ENCODE assay signal across 8 cellular contexts in the genomic region with DNA sequence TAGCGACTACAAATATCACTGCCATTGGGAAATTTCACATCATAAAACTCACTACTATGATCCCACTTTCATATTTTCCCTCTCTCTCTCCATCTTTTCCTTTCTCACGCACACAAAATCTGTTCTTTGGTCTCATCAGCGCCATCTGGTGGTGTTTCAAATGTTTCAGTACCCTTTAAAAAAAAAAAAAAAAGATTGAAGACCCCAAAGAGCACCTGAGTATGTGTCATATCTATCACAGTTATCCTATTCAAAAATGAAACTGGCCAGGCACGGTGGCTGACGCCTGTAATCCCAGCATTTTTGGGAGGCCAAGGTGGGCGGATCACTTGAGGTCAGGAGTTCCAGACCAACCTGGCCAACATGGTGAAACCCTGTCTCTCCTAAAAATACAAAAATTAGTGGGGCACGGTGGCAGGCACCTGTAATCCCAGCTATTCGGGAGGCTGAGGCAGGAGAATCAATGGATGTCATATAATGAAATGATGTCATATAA.
DNase-seq lines count a peak whose midpoint lies in the region; ATAC-seq and TF ChIP-seq lines count a peak whose summit lies in the region.

No MANE protein-coding gene starts in this region.

- no peaks in the 10 kb centered on the region for H3K36me3 ChIP-seq in heart left ventricle
- H3K36me3 ChIP-seq in mesenchymal stem cell (ENCODE audit: control insufficient read depth in 1 of 2, insufficient read depth in 2 of 2, low read depth in 1 of 2, low read length in 2 of 2), result no peaks in the 10 kb centered on the region

- no peak overlapping the region for H2AK5ac ChIP-seq in mesenchymal stem cell (ENCODE audit: low read length, severe bottlenecking)

- no peak overlapping the region for H3K23ac ChIP-seq in mesenchymal stem cell (ENCODE audit: low read length in 2 of 2)

- H3K4ac ChIP-seq in mesenchymal stem cell (ENCODE audit: low read depth in 1 of 2, low read length in 2 of 2), result no peak overlapping the region

- POLR2A ChIA-PET in activated B cell treated with CpG ODN at 0.5 μM for 24 hours (lab: Charles Lee), result interaction anchor here (0.7 to 1.5 kb wide), 5 partner anchors 64 to 113 kb away, joined by 3 to 8 read pairs (median 6); partner anchors contain the start of gene TTC9

- H3K79me1 ChIP-seq in mesenchymal stem cell (replicated peaks; ENCODE audit: low read length, poor library complexity, severe bottlenecking), result no peaks in the 10 kb centered on the region

- H2BK15ac ChIP-seq in mesenchymal stem cell (ENCODE audit: low read depth, poor library complexity, severe bottlenecking), result no peak overlapping the region

- peaks cover 0 to 9% (median 0%) of the 10 kb centered on the region in 9 donors for H3K27me3 ChIP-seq in heart left ventricle
- peaks cover 0 to 21% of the 10 kb centered on the region in 2 experiments for H3K27me3 ChIP-seq in mesenchymal stem cell (ENCODE audit: control insufficient read depth in 1 of 2, insufficient read depth in 1 of 2, low read length in 2 of 2)

- no peak for TF ChIP-seq POLR2A in heart left ventricle (IDR thresholded peaks at IDR 0.05)

- no peak overlapping the region for H3K18ac ChIP-seq in mesenchymal stem cell (ENCODE audit: low read depth in 1 of 2, low read length in 2 of 2)

- H3K4me3 ChIP-seq in heart left ventricle (peak overlapping the region in 1 of 12 donors; percentile 15), coronary artery (no peak overlapping the region), mesenchymal stem cell (ENCODE audit: insufficient read depth in 1 of 2, low read depth in 1 of 2, low read length in 2 of 2) (no peak overlapping the region)

- no peak overlapping the region for H3K9ac ChIP-seq in mesenchymal stem cell (ENCODE audit: low read length)

- no peak overlapping the region for H2BK12ac ChIP-seq in mesenchymal stem cell (ENCODE audit: low read length in 2 of 2)

- peaks cover 0 to 16% (median 7%) of the 10 kb centered on the region in 12 donors for H3K4me1 ChIP-seq in heart left ventricle
- H3K4me1 ChIP-seq in mesenchymal stem cell (ENCODE audit: control insufficient read depth, insufficient read depth, low read depth, low read length), result no peaks in the 10 kb centered on the region

- intact Hi-C loops in heart left ventricle (cut with DNase I), result loop anchor here (1.0 to 10.0 kb wide), 9 partner anchors 72 to 669 kb away; partner anchors contain the start of gene TTC9 (in 3 of the 10)
- intact Hi-C loops in cardiac septum (cut with DNase I), result loop anchor here (5.0 kb wide), 1 partner anchor 112 kb away; the partner anchor contains the start of gene MED6
- intact Hi-C loops in activated B cell treated with CpG ODN at 0.5 μM for 24 hours (cut with micrococcal nuclease), result loop anchor here (1.0 to 10.0 kb wide), 9 partner anchors 45 to 895 kb away; partner anchors contain the start of genes MED6 and SYNJ2BP

- H3K9me3 ChIP-seq in heart left ventricle (no peaks in the 10 kb centered on the region), mesenchymal stem cell (ENCODE audit: control insufficient read depth, low read length) (no peaks in the 10 kb centered on the region)

- CTCF ChIA-PET in activated B cell treated with CpG ODN at 0.5 μM for 24 hours (lab: Charles Lee), result interaction anchor here (0.7 to 9.9 kb wide), 18 partner anchors 11 to 172 kb away, joined by 3 to 124 read pairs (median 6); partner anchors contain the start of gene TTC9

- no peak overlapping the region for H3K4me2 ChIP-seq in mesenchymal stem cell (ENCODE audit: low read length, poor library complexity, severe bottlenecking)

- H3K27ac ChIP-seq in heart left ventricle, result peak overlapping the region in 2 of 12 donors; percentile 35 to 37
- H3K27ac ChIP-seq in coronary artery, result peak overlapping the region in 1 of 2 donors; percentile 15
- H3K27ac ChIP-seq in mesenchymal stem cell (ENCODE audit: low read length, poor library complexity, severe bottlenecking), result no peak overlapping the region

- H3K9me3 Mint-ChIP-seq in activated B cell treated with CpG ODN at 0.5 μM for 24 hours, result no peaks in the 10 kb centered on the region

- DNase-seq in heart left ventricle (peak in 3 of 5 donors; percentile 37 to 41 (median 38)), cardiac septum (ENCODE audit: low spot score) (no peak), NCI-H2029 treated with DMSO at 0.1 percent for 48 hours (lab: John Stamatoyannopoulos, UW) (peak; percentile 17), activated B cell treated with CpG ODN at 0.5 μM for 24 hours (peak; percentile 22), coronary artery (ENCODE audit: low spot score) (no peak), mesenchymal stem cell (peak; percentile 72)
- DNase-seq in stimulated activated naive CD4-positive, alpha-beta T cell treated with Interleukin-2 at 50 U/mL for 16 hours (lab: John Stamatoyannopoulos, UW), result peak; percentile 12

- no peak overlapping the region for H4K8ac ChIP-seq in mesenchymal stem cell (ENCODE audit: low read length)

- peak overlapping the region; percentile 5 for H3K4me3 Mint-ChIP-seq in activated B cell treated with CpG ODN at 0.5 μM for 24 hours

- no peak overlapping the region for H4K91ac ChIP-seq in mesenchymal stem cell (ENCODE audit: low read length)

- no peak overlapping the region for H3K14ac ChIP-seq in mesenchymal stem cell (ENCODE audit: low read length in 2 of 2)

- H3K27ac Mint-ChIP-seq in activated B cell treated with CpG ODN at 0.5 μM for 24 hours, result peak overlapping the region; percentile 2

- peaks cover 31% of the 10 kb centered on the region for H3K4me1 Mint-ChIP-seq in activated B cell treated with CpG ODN at 0.5 μM for 24 hours

- no peaks in the 10 kb centered on the region for H3K36me3 Mint-ChIP-seq in activated B cell treated with CpG ODN at 0.5 μM for 24 hours (ENCODE audit: low read depth)

- H2BK120ac ChIP-seq in mesenchymal stem cell (ENCODE audit: low read depth, low read length), result no peak overlapping the region

- peak in 1 of 4 donors; percentile 29 for ATAC-seq in heart left ventricle
- peak; percentile 47 for ATAC-seq in activated B cell treated with CpG ODN at 0.5 μM for 24 hours (ENCODE audit: low read depth)
- ATAC-seq in GM18520 (IDR thresholded peaks at IDR 0.05; ENCODE audit: unreplicated experiment), result no peak

- TF ChIP-seq CTCF in heart left ventricle (IDR thresholded peaks at IDR 0.05), result peak; percentile 61 to 80 (median 70)
- peak; percentile 87 for TF ChIP-seq CTCF in activated B cell treated with CpG ODN at 0.5 μM for 24 hours (IDR thresholded peaks at IDR 0.05)
- peak; percentile 43 for TF ChIP-seq CTCF in coronary artery (IDR thresholded peaks at IDR 0.05)

- H3K27me3 Mint-ChIP-seq in activated B cell treated with CpG ODN at 0.5 μM for 24 hours, result no peaks in the 10 kb centered on the region

- no peak overlapping the region for H2AFZ ChIP-seq in mesenchymal stem cell (ENCODE audit: low read depth, low read length)

- no peak overlapping the region for H2BK5ac ChIP-seq in mesenchymal stem cell (ENCODE audit: low read depth, low read length, poor library complexity, severe bottlenecking)

- WGBS in heart left ventricle, 4 donors, result 16 to 22% (median 18%) methylated on average over 8 of the region's 8 CpGs
- 21% methylated on average over 8 of the region's 8 CpGs for WGBS in mesenchymal stem cell

Comparison
In these comparisons a context has a peak if more than half of its experiments do, and no peak if none do; other contexts are left out.
1. DNase-seq: peak in heart left ventricle (3 of 5), NCI-H2029 treated with DMSO at 0.1 percent for 48 hours (single experiment), activated B cell treated with CpG ODN at 0.5 μM for 24 hours (single experiment), mesenchymal stem cell (single experiment) and stimulated activated naive CD4-positive, alpha-beta T cell treated with Interleukin-2 at 50 U/mL for 16 hours (single experiment); none in cardiac septum (single experiment) and coronary artery (single experiment).
2. Peak in every context shown above with its lines, with median percentiles within 50 percentile points of each other: CTCF ChIP-seq.